In genomic region chr14:67514650-67515385, GRCh38 we compare ENCODE assay signal across 9 cellular contexts. TPM values are rescaled to one million over a fixed set of nuclear protein-coding genes. Genes with fewer than 3 reads are reported as not detected.
DNase-seq lines count a peak whose midpoint lies in the region; ATAC-seq, FAIRE-seq and TF ChIP-seq lines count a peak whose summit lies in the region.
"Had no signal": no experiment of that assay in that cellular context is flagged by ENCODE, and none has a peak within 500 bp of the region (broad histone marks: within the 10 kb centered on the region; RNA-seq: fewer than 3 reads in every experiment).

No MANE protein-coding gene starts in this region.

- CTCF ChIA-PET in K562 (lab: Yijun Ruan, JAX; ENCODE audit: low intra/inter-chr PET ratio) = interaction anchor here (0.6 kb wide), 1 partner anchor 8 kb away, joined by 3 read pairs; no protein-coding TSS in a partner anchor

- intact Hi-C loops in K562 (cut with micrococcal nuclease) (loop anchor here (5.0 kb wide), 1 partner anchor 88 kb away; no protein-coding TSS in a partner anchor), sciatic nerve (cut with DNase I) (no loop called here)

- FAIRE-seq in K562 (lab: Jason Lieb, UNC) = no peak

- peak overlapping the region; percentile 41; the same call in 1 of the 2 replicates for H3K4me2 ChIP-seq in K562 (ENCODE audit: insufficient read depth, low read length)

- peak; percentile 50 for ATAC-seq in HG03175 (IDR thresholded peaks at IDR 0.05; ENCODE audit: unreplicated experiment)
- ATAC-seq in K562 = peak; percentile 64
- ATAC-seq in sciatic nerve = peak; percentile 70
- no peak for ATAC-seq in GM21786 (IDR thresholded peaks at IDR 0.05; ENCODE audit: unreplicated experiment)

- H4K20me1 ChIP-seq in K562 (replicated peaks; ENCODE audit: control insufficient read depth, insufficient read depth, low read length) = no peaks in the 10 kb centered on the region

- H3K4me3 ChIP-seq in K562 (peak overlapping the region; percentile 42), iPS DF 6.9 (ENCODE audit: low read length) (peak overlapping the region; percentile 89)

- H3K36me3 ChIP-seq in K562 (ENCODE audit: control insufficient read depth, insufficient read depth, low read length) = no peaks in the 10 kb centered on the region
- H3K36me3 ChIP-seq in iPS DF 6.9 (ENCODE audit: control insufficient read depth, insufficient read depth, low read length) = no peaks in the 10 kb centered on the region

- H3K27ac ChIP-seq in K562 (ENCODE audit: extremely low read depth, low read depth, low read length) = no peak overlapping the region
- no peak overlapping the region for H3K27ac ChIP-seq in iPS DF 6.9 (ENCODE audit: low read length)
- H3K27ac ChIP-seq: 22Rv1 had no signal

- DNase-seq in DMS 273 (lab: John Stamatoyannopoulos, UW; ENCODE audit: unreplicated experiment) = peak; percentile 74
- DNase-seq in DMS 273 treated with DMSO at 0.1 percent for 48 hours (lab: John Stamatoyannopoulos, UW) = no peak
- peak; percentile 55 for DNase-seq in SW480 (ENCODE audit: low spot score)
- DNase-seq in K562 (ENCODE audit: extremely low read depth in 1 of 4, low spot score in 3 of 4) = peak; percentile 8 to 66 (median 46)
- no peak for DNase-seq in iPS DF 6.9 (ENCODE audit: low read depth, low spot score)
- DNase-seq in sciatic nerve (ENCODE audit: low spot score) = peak; percentile 65

- H3K9me3 ChIP-seq in K562 (replicated peaks; ENCODE audit: control insufficient read depth, insufficient read depth, low read depth, low read length) (no peaks in the 10 kb centered on the region), iPS DF 6.9 (ENCODE audit: control insufficient read depth, insufficient read depth, low read length) (no peaks in the 10 kb centered on the region)

- no peak for TF ChIP-seq EP300 in K562 (IDR thresholded peaks at IDR 0.05; ENCODE audit: low read length)

- H3K27me3 ChIP-seq in K562 (ENCODE audit: control insufficient read depth in 2 of 2, insufficient read depth in 2 of 2, low read length in 2 of 2) = peaks cover 6 to 40% of the 10 kb centered on the region in 2 experiments; a peak in 3 of 5 replicates
- H3K27me3 ChIP-seq in iPS DF 6.9 (ENCODE audit: control insufficient read depth, insufficient read depth, low read length) = peaks cover 20% of the 10 kb centered on the region; the same call in 1 of the 2 replicates

- in situ Hi-C loops in K562 (cut with MboI) = no loop called here

- no peaks in the 10 kb centered on the region for H3K79me2 ChIP-seq in K562 (ENCODE audit: control insufficient read depth, insufficient read depth, low read length)

- POLR2A ChIA-PET in K562 (lab: Yijun Ruan, JAX) = interaction anchor here (0.5 to 0.6 kb wide), 2 partner anchors 12 to 99 kb away, joined by 3 read pairs; no protein-coding TSS in a partner anchor

- no peak overlapping the region for H2AFZ ChIP-seq in K562 (ENCODE audit: low read depth, low read length)

- peaks cover 0 to 16% of the 10 kb centered on the region in 2 experiments; a peak in 2 of 5 replicates for H3K4me1 ChIP-seq in K562 (replicated peaks in 1 of 2; ENCODE audit: control insufficient read depth in 2 of 2, insufficient read depth in 2 of 2, low read length in 2 of 2)
- H3K4me1 ChIP-seq in iPS DF 6.9 (ENCODE audit: control insufficient read depth, insufficient read depth, low read length) = no peaks in the 10 kb centered on the region; the same call in 1 of the 2 replicates

- H3K9ac ChIP-seq in K562 (ENCODE audit: insufficient read depth in 1 of 2, low read depth in 2 of 2, low read length in 2 of 2) = peak overlapping the region in 1 of 2 experiments; percentile 68; a peak in 2 of 4 replicates

- TF ChIP-seq RAD21 in K562 (CRISPR knock-in tag; conservative IDR thresholded peaks at IDR 0.05 in 1 of 2, IDR thresholded peaks at IDR 0.05 in 1 of 2) = no peak

- no peak for TF ChIP-seq POLR2A in K562 (conservative IDR thresholded peaks at IDR 0.05)

- H3K9me1 ChIP-seq in K562 (ENCODE audit: control insufficient read depth, insufficient read depth, low read length) = no peaks in the 10 kb centered on the region

- WGBS in K562 (ENCODE audit: insufficient coverage, low coverage, missing lambda C conversion rate) = 3% methylated on average over 5 of the region's 75 CpGs
- WGBS in iPS DF 6.9 (ENCODE audit: insufficient coverage, insufficient read length) = no CpG with 5 or more reads among the region's 75 CpGs

- BruUV-seq in K562 (replicated peaks; lab: Mats Ljungman, UMichigan) = no TSS peak

- no peak for TF ChIP-seq CTCF in K562 (IDR thresholded peaks at IDR 0.05 in 2 of 3, conservative IDR thresholded peaks at IDR 0.05 in 1 of 3; ENCODE audit: insufficient read depth in 2 of 3, low read depth in 1 of 3, low read length in 3 of 3)

TF ChIP-seq in K562, 482 proteins besides CTCF, POLR2A, EP300 and RAD21 (continues in another document):
- TF ChIP-seq NUFIP1 (IDR thresholded peaks at IDR 0.05; ENCODE audit: partially characterized antibody) (no peak), KDM2B (CRISPR knock-in tag; IDR thresholded peaks at IDR 0.05) (no peak), BRD4 (IDR thresholded peaks at IDR 0.05) (no peak), ZBTB49 (CRISPR knock-in tag; IDR thresholded peaks at IDR 0.05; ENCODE audit: borderline replicate concordance) (no peak), SMARCB1 (IDR thresholded peaks at IDR 0.05; ENCODE audit: insufficient read length, low read depth) (no peak), SPI1 (IDR thresholded peaks at IDR 0.05; ENCODE audit: borderline replicate concordance, low read depth, low read length) (no peak), DIDO1 (tag; IDR thresholded peaks at IDR 0.05; ENCODE audit: low read depth) (no peak), ID3 (CRISPR knock-in tag; IDR thresholded peaks at IDR 0.05) (no peak), ID3 (tag; IDR thresholded peaks at IDR 0.05) (no peak), ZNF134 (CRISPR knock-in tag; conservative IDR thresholded peaks at IDR 0.05) (no peak)

RNA-seq across cellular contexts. Expression of gene PLEKHH1, which starts 18.3 kb away (rescaled TPM):
- 52.8 and 57.1 TPM in 2 replicates for total RNA-seq in K562 (2011; cell fraction: chromatin; rRNA removed; ENCODE audit: low replicate concordance)
- 21.8 and 23.4 TPM in 2 replicates for total RNA-seq in K562 (2011; cell fraction: nucleolus; rRNA removed)
- 31.3 and 43.5 TPM in 2 replicates for total RNA-seq in K562 (2011; cell fraction: nucleoplasm; rRNA removed)
- 2.1 and 2.5 TPM in 2 replicates for total RNA-seq in K562 (2014; rRNA removed)
- 2.9 and 4.0 TPM in 2 replicates for total RNA-seq in K562 (2014; rRNA removed; fragmentation: Illumina TruSeq; extraction: Trizol)
- total RNA-seq in K562 (2015; rRNA removed; fragmentation: Illumina TruSeq; extraction: Trizol) = 1.7 and 2.2 TPM in 2 replicates
- total RNA-seq in K562 (2021) = 4.3 and 5.7 TPM in 2 replicates
- 3.7 and 6.6 TPM in 2 replicates for polyA plus RNA-seq in K562 (2011; rRNA removed)
- polyA plus RNA-seq in K562 (2011; cell fraction: cytosol; rRNA removed) = 2.3 and 4.4 TPM in 2 replicates
- 20.3 and 22.6 TPM in 2 replicates for polyA plus RNA-seq in K562 (2011; cell fraction: nucleus; rRNA removed)
- 2.3 and 6.1 TPM in 2 replicates for polyA plus RNA-seq in K562 (2012)
- 3.6 and 5.1 TPM in 2 replicates for polyA plus RNA-seq in K562 (2014; fragmentation: Illumina TruSeq; extraction: Trizol)
- polyA plus RNA-seq in K562 (2014; fragmentation: Nextera tagmentation; extraction: Ambion mirVana) = 1 to 10 TPM in 1 of 2 experiments, under 1 TPM in 1; 0.76 to 1.3 TPM
- polyA plus RNA-seq in K562 (2014; rRNA removed) = 5.9 and 6.2 TPM in 2 replicates
- polyA minus RNA-seq in K562 (2011; rRNA and poly(A)+ RNA removed) = 3.1 and 5.2 TPM in 2 replicates
- 0.86 and 5.0 TPM in 2 replicates for polyA minus RNA-seq in K562 (2011; cell fraction: cytosol; rRNA and poly(A)+ RNA removed)
- 5.9 and 8.3 TPM in 2 replicates for polyA minus RNA-seq in K562 (2011; cell fraction: nucleus; rRNA and poly(A)+ RNA removed)
- total RNA-seq in sciatic nerve = 6.1 TPM

RNA-seq across cellular contexts. Expression of gene TMEM229B, which starts 26.3 kb away (rescaled TPM):
- not detected in 2 replicates for total RNA-seq in K562 (2011; cell fraction: chromatin; rRNA removed; ENCODE audit: low replicate concordance)
- total RNA-seq in K562 (2011; cell fraction: nucleolus; rRNA removed) = not detected in 2 replicates
- not detected in 2 replicates for total RNA-seq in K562 (2011; cell fraction: nucleoplasm; rRNA removed)
- total RNA-seq in K562 (2014; rRNA removed) (not detected in 2 replicates), K562 (2014; rRNA removed; fragmentation: Illumina TruSeq; extraction: Trizol) (not detected in 2 replicates), K562 (2015; rRNA removed; fragmentation: Illumina TruSeq; extraction: Trizol) (not detected in 2 replicates), K562 (2021) (0.11 TPM in 1 of 2 replicates, not detected in the other), sciatic nerve (2.9 TPM)
- polyA plus RNA-seq in K562 (2011; rRNA removed) (not detected in 2 replicates), K562 (2014; fragmentation: Illumina TruSeq; extraction: Trizol) (not detected in 2 replicates), K562 (2014; fragmentation: Nextera tagmentation; extraction: Ambion mirVana) (not detected), K562 (2014; rRNA removed) (not detected in 2 replicates)
- polyA plus RNA-seq in K562 (2011; cell fraction: cytosol; rRNA removed) = 0.34 TPM in 1 of 2 replicates, not detected in the other
- polyA plus RNA-seq in K562 (2011; cell fraction: nucleus; rRNA removed) = 0.03 TPM in 1 of 2 replicates, not detected in the other
- 0.01 and 0.15 TPM in 2 replicates for polyA plus RNA-seq in K562 (2012)
- polyA minus RNA-seq in K562 (2011; rRNA and poly(A)+ RNA removed) = not detected in 2 replicates
- not detected in 2 replicates for polyA minus RNA-seq in K562 (2011; cell fraction: cytosol; rRNA and poly(A)+ RNA removed)
- 0.13 TPM in 1 of 2 replicates, not detected in the other for polyA minus RNA-seq in K562 (2011; cell fraction: nucleus; rRNA and poly(A)+ RNA removed)

Comparison
In these comparisons a context has a peak if more than half of its experiments do, and no peak if none do; other contexts are left out.
1. DNase-seq: peak in DMS 273 (single experiment), SW480 (single experiment), K562 (4 of 4) and sciatic nerve (single experiment); none in DMS 273 treated with DMSO at 0.1 percent for 48 hours (single experiment) and iPS DF 6.9 (single experiment).